18 cellular contexts compared by ENCODE assay signal in genomic region chr2:126518206-126518605, GRCh38.
DNase-seq lines count a peak whose midpoint lies in the region; ATAC-seq, FAIRE-seq and TF ChIP-seq lines count a peak whose summit lies in the region.
"Had no signal": no experiment of that assay in that cellular context is flagged by ENCODE, and none has a peak within 500 bp of the region (broad histone marks: within the 10 kb centered on the region; RNA-seq: fewer than 3 reads in every experiment).

No MANE protein-coding gene starts in this region.

- no peak overlapping the region for H3K27ac ChIP-seq in K562 (ENCODE audit: extremely low read depth, low read depth, low read length)
- no peak overlapping the region for H3K27ac ChIP-seq in esophagus muscularis mucosa (replicated peaks in 1 of 4)
- H3K27ac ChIP-seq in right cardiac atrium (ENCODE audit: low read length): no peak overlapping the region
- H3K27ac ChIP-seq in endodermal cell (ENCODE audit: low read depth, low read length): no peak overlapping the region
- H3K27ac ChIP-seq: BLaER1 had no signal

- FAIRE-seq in K562 (lab: Jason Lieb, UNC): no peak
- FAIRE-seq: H54 had no signal

- H3K9me3 ChIP-seq in K562 (replicated peaks; ENCODE audit: control insufficient read depth, insufficient read depth, low read depth, low read length) (no peaks in the 10 kb centered on the region), esophagus muscularis mucosa (no peaks in the 10 kb centered on the region), right cardiac atrium (ENCODE audit: control insufficient read depth, low read length) (no peaks in the 10 kb centered on the region), endodermal cell (ENCODE audit: control insufficient read depth, low read length) (peaks cover 6% of the 10 kb centered on the region)
- H3K9me3 ChIP-seq: BLaER1 had no signal

- TF ChIP-seq EP300 in K562 (IDR thresholded peaks at IDR 0.05; ENCODE audit: low read length) (no peak), esophagus muscularis mucosa (IDR thresholded peaks at IDR 0.05) (no peak)

- no peaks in the 10 kb centered on the region for H3K36me3 Mint-ChIP-seq in endodermal cell (ENCODE audit: low read depth)
- H3K36me3 Mint-ChIP-seq: CD14-positive monocyte; CD4-positive, alpha-beta memory T cell had no signal

- no peaks in the 10 kb centered on the region for H3K79me2 ChIP-seq in K562 (ENCODE audit: control insufficient read depth, insufficient read depth, low read length)

- peak; percentile 32 for DNase-seq in NCI-H748 (lab: John Stamatoyannopoulos, UW; ENCODE audit: unreplicated experiment)
- DNase-seq in NCI-H748 treated with DMSO at 0.1 percent for 48 hours (lab: John Stamatoyannopoulos, UW): no peak
- no peak for DNase-seq in K562 (ENCODE audit: extremely low read depth in 1 of 4, low spot score in 3 of 4)
- DNase-seq in esophagus muscularis mucosa (ENCODE audit: extremely low spot score): peak; percentile 81
- no peak for DNase-seq in right cardiac atrium
- no peak for DNase-seq in endodermal cell
- DNase-seq in T-helper 1 cell: no peak
- DNase-seq: 8988T; CD4-positive, alpha-beta memory T cell; DMS153; DMS79; GF-D8; HFFc6 had no signal

- POLR2A ChIA-PET in K562 (lab: Yijun Ruan, JAX): interaction anchor here (0.6 to 1.7 kb wide), 3 partner anchors 10 to 162 kb away, joined by 3 to 4 read pairs (median 3); no protein-coding TSS in a partner anchor

- BruUV-seq in K562 (replicated peaks; lab: Mats Ljungman, UMichigan): no TSS peak

- H3K9me3 Mint-ChIP-seq in endodermal cell: peaks cover 10% of the 10 kb centered on the region

- peaks cover 4% of the 10 kb centered on the region for H3K27me3 Mint-ChIP-seq in endodermal cell (ENCODE audit: insufficient read depth)

- H3K9me1 ChIP-seq in K562 (ENCODE audit: control insufficient read depth, insufficient read depth, low read length): no peaks in the 10 kb centered on the region

- intact Hi-C loops in K562 (cut with micrococcal nuclease): no loop called here
- intact Hi-C loops in esophagus muscularis mucosa (cut with DNase I): no loop called here
- intact Hi-C loops in right cardiac atrium (cut with DNase I): no loop called here

- no peak overlapping the region for H3K4me3 Mint-ChIP-seq in endodermal cell
- H3K4me3 Mint-ChIP-seq: CD14-positive monocyte; CD4-positive, alpha-beta memory T cell; GM23338; HFFc6 had no signal

- no peak overlapping the region for H3K27ac Mint-ChIP-seq in endodermal cell
- H3K27ac Mint-ChIP-seq: CD14-positive monocyte; CD4-positive, alpha-beta memory T cell; GM23338; HFFc6 had no signal

- H3K4me1 ChIP-seq in K562 (replicated peaks in 1 of 2; ENCODE audit: control insufficient read depth in 2 of 2, insufficient read depth in 2 of 2, low read length in 2 of 2): no peaks in the 10 kb centered on the region
- H3K4me1 ChIP-seq in esophagus muscularis mucosa: no peaks in the 10 kb centered on the region
- H3K4me1 ChIP-seq in right cardiac atrium (ENCODE audit: control insufficient read depth, insufficient read depth, low read length): no peaks in the 10 kb centered on the region
- H3K4me1 ChIP-seq in endodermal cell (ENCODE audit: control insufficient read depth, insufficient read depth, low read length): no peaks in the 10 kb centered on the region
- H3K4me1 ChIP-seq: BLaER1 had no signal

- H3K4me3 ChIP-seq in K562: no peak overlapping the region
- H3K4me3 ChIP-seq in esophagus muscularis mucosa: no peak overlapping the region
- H3K4me3 ChIP-seq in right cardiac atrium (ENCODE audit: low read length): no peak overlapping the region
- no peak overlapping the region for H3K4me3 ChIP-seq in endodermal cell (ENCODE audit: low read length)
- H3K4me3 ChIP-seq: BLaER1, GM23338 had no signal

- no peaks in the 10 kb centered on the region for H3K4me1 Mint-ChIP-seq in endodermal cell
- H3K4me1 Mint-ChIP-seq: CD14-positive monocyte; CD4-positive, alpha-beta memory T cell; GM23338 had no signal

- 0% methylated on average over 2 of the region's 2 CpGs for WGBS in K562 (ENCODE audit: insufficient coverage, low coverage, missing lambda C conversion rate)
- WGBS in esophagus muscularis mucosa: 65% methylated on average over 2 of the region's 2 CpGs
- 57% methylated on average over 2 of the region's 2 CpGs for WGBS in right cardiac atrium
- 50 to 79% methylated on average over 1 to 2 of the region's 2 CpGs for WGBS in endodermal cell (ENCODE audit: insufficient coverage in 1 of 2, insufficient read length in 1 of 2), 2 experiments

- no peaks in the 10 kb centered on the region for H4K20me1 ChIP-seq in K562 (replicated peaks; ENCODE audit: control insufficient read depth, insufficient read depth, low read length)
- H4K20me1 ChIP-seq: BLaER1 had no signal

- H2AFZ ChIP-seq in K562 (ENCODE audit: low read depth, low read length): no peak overlapping the region
- H2AFZ ChIP-seq: GM23338 had no signal

- H3K4me2 ChIP-seq in K562 (ENCODE audit: insufficient read depth, low read length): no peak overlapping the region
- H3K4me2 ChIP-seq: BLaER1, GM23338 had no signal

- no peaks in the 10 kb centered on the region for H3K27me3 ChIP-seq in K562 (ENCODE audit: control insufficient read depth in 2 of 2, insufficient read depth in 2 of 2, low read length in 2 of 2)
- no peaks in the 10 kb centered on the region for H3K27me3 ChIP-seq in esophagus muscularis mucosa
- no peaks in the 10 kb centered on the region for H3K27me3 ChIP-seq in right cardiac atrium (ENCODE audit: control insufficient read depth, insufficient read depth)
- H3K27me3 ChIP-seq in endodermal cell (ENCODE audit: control insufficient read depth, insufficient read depth, low read length, poor library complexity, severe bottlenecking): no peaks in the 10 kb centered on the region
- H3K27me3 ChIP-seq: BLaER1 had no signal

- CTCF ChIA-PET in K562 (lab: Yijun Ruan, JAX; ENCODE audit: low intra/inter-chr PET ratio): no interaction called here

- in situ Hi-C loops in K562 (cut with MboI): no loop called here

- H3K9ac ChIP-seq in K562 (ENCODE audit: insufficient read depth in 1 of 2, low read depth in 2 of 2, low read length in 2 of 2): no peak overlapping the region
- H3K9ac ChIP-seq in endodermal cell (ENCODE audit: extremely low read depth, low read length, poor library complexity, severe bottlenecking): no peak overlapping the region
- H3K9ac ChIP-seq: BLaER1 had no signal

- no peak for TF ChIP-seq CTCF in K562 (IDR thresholded peaks at IDR 0.05 in 2 of 3, conservative IDR thresholded peaks at IDR 0.05 in 1 of 3; ENCODE audit: insufficient read depth in 2 of 3, low read depth in 1 of 3, low read length in 3 of 3)
- TF ChIP-seq CTCF in esophagus muscularis mucosa (IDR thresholded peaks at IDR 0.05): no peak
- no peak for TF ChIP-seq CTCF in endodermal cell (conservative IDR thresholded peaks at IDR 0.05)

- no peak for TF ChIP-seq POLR2A in K562 (conservative IDR thresholded peaks at IDR 0.05)
- TF ChIP-seq POLR2A in esophagus muscularis mucosa (IDR thresholded peaks at IDR 0.05; ENCODE audit: low read depth): no peak

- H3K36me3 ChIP-seq in K562 (ENCODE audit: control insufficient read depth, insufficient read depth, low read length) (no peaks in the 10 kb centered on the region), esophagus muscularis mucosa (no peaks in the 10 kb centered on the region), endodermal cell (ENCODE audit: control insufficient read depth, insufficient read depth, low read length) (no peaks in the 10 kb centered on the region)
- H3K36me3 ChIP-seq: BLaER1 had no signal

- no peak for TF ChIP-seq RAD21 in K562 (CRISPR knock-in tag; conservative IDR thresholded peaks at IDR 0.05 in 1 of 2, IDR thresholded peaks at IDR 0.05 in 1 of 2)

- no peak for ATAC-seq in K562
- no peak for ATAC-seq in right cardiac atrium
- ATAC-seq: GM23338, HCT116 had no signal

TF ChIP-seq in K562, 482 proteins besides CTCF, POLR2A, EP300 and RAD21:
- no peak for TF ChIP-seq SAFB2 (IDR thresholded peaks at IDR 0.05; ENCODE audit: borderline replicate concordance, low read depth, low read length, severe bottlenecking)
- TF ChIP-seq ZNF282 (CRISPR knock-in tag; IDR thresholded peaks at IDR 0.05): no peak
- TF ChIP-seq RFX1 (IDR thresholded peaks at IDR 0.05): peak; percentile 50; the same call in 1 of the 2 replicates
- no peak for TF ChIP-seq CEBPZ (IDR thresholded peaks at IDR 0.05; ENCODE audit: borderline replicate concordance, low read depth, low read length)
TF ChIP-seq in K562: peak in this region for 1.

Comparison
In these comparisons a context has a peak if more than half of its experiments do, and no peak if none do; other contexts are left out.
1. DNase-seq: peak in NCI-H748 (single experiment) and esophagus muscularis mucosa (single experiment); none in NCI-H748 treated with DMSO at 0.1 percent for 48 hours (single experiment), K562 (0 of 4), right cardiac atrium (0 of 3), endodermal cell (single experiment) and T-helper 1 cell (0 of 5).